ENCODE assay signal across 17 cellular contexts in the genomic region with DNA sequence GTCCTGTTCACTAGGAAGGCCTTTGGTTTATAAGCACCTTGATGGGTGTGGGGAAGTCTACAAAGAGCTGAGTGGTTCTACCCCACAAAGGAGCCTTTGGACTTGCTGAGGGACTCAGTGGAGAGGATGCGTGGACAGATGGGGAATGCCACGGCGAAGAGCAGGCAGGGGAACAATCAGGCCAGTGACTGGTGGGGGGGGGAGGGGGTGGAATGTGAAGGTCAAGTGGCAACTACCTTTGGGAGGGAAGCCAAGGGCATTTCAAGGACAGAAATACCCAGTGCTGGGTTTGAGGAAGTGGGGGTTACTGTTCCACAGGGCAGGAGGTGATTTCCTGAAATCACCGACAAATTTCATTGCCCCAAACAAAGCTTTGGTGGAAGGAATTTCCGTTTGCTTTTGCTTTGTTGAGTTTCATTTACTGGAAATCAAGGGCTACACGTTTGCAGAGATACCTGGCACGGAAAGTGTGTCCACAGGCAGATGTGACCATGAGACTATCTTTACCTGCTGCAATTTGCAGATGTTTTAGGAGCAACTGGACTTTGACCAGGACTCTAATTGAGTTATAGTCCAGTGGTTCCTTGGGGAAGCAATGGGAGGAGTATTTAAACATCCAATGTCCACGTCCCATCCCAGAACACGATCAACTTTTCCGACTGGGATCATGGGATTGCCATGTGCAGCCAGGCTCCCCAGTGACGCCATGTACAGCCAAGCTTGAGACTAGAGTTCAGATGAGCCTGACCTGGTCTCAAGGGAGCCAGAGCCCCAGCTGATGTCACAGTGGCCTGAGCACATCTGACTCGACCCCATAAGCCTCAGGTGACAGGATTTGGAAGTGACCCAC. TPM values are rescaled to one million over a fixed set of nuclear protein-coding genes. Genes with fewer than 3 reads are reported as not detected.
DNase-seq lines count a peak whose midpoint lies in the region; ATAC-seq and TF ChIP-seq lines count a peak whose summit lies in the region.
"Had no signal": no experiment of that assay in that cellular context is flagged by ENCODE, and none has a peak within 500 bp of the region (broad histone marks: within the 10 kb centered on the region; RNA-seq: fewer than 3 reads in every experiment).

No MANE protein-coding gene starts in this region.

- ATAC-seq in right cardiac atrium (no peak), left cardiac atrium (no peak)

- H3K27ac Mint-ChIP-seq in osteocyte (ENCODE audit: unreplicated experiment): peak overlapping the region; percentile 86
- H3K27ac Mint-ChIP-seq: CD4-positive, alpha-beta T cell had no signal

- H3K27ac ChIP-seq in right cardiac atrium (ENCODE audit: low read length) (peak overlapping the region; percentile 39), epithelial cell of prostate (peak overlapping the region; percentile 57)
- H3K27ac ChIP-seq: pancreas, upper lobe of left lung had no signal

- H3K4me3 ChIP-seq in right cardiac atrium (ENCODE audit: low read length): no peak overlapping the region
- H3K4me3 ChIP-seq: pancreas, smooth muscle cell, upper lobe of left lung had no signal

- H3K4me1 Mint-ChIP-seq in osteocyte (ENCODE audit: unreplicated experiment): peaks cover 30% of the 10 kb centered on the region

- H3K9me3 Mint-ChIP-seq in osteocyte (ENCODE audit: unreplicated experiment): peaks cover 19% of the 10 kb centered on the region
- H3K9me3 Mint-ChIP-seq: CD4-positive, alpha-beta T cell had no signal

- no peaks in the 10 kb centered on the region for H3K27me3 ChIP-seq in right cardiac atrium (ENCODE audit: control insufficient read depth, insufficient read depth)
- H3K27me3 ChIP-seq: pancreas, upper lobe of left lung had no signal

- intact Hi-C loops in right cardiac atrium (cut with DNase I): no loop called here
- intact Hi-C loops in left cardiac atrium (cut with DNase I): loop anchor here in 1 of 2 donors (10.0 kb wide), 1 partner anchor 265 kb away; a partner anchor contains a TSS

- peaks cover 14% of the 10 kb centered on the region for H3K36me3 Mint-ChIP-seq in osteocyte (ENCODE audit: unreplicated experiment)

- peaks cover 10% of the 10 kb centered on the region for H3K4me1 ChIP-seq in right cardiac atrium (ENCODE audit: control insufficient read depth, insufficient read depth, low read length)
- H3K4me1 ChIP-seq: pancreas had no signal

- peak in 1 of 3 donors; percentile 29 for DNase-seq in right cardiac atrium
- no peak for DNase-seq in left cardiac atrium
- DNase-seq in epithelial cell of prostate (ENCODE audit: low read depth, low spot score): no peak
- no peak for DNase-seq in osteocyte (ENCODE audit: extremely low spot score, unreplicated experiment)
- no peak for DNase-seq in NCI-H2196 treated with DMSO at 0.1 percent for 48 hours (lab: John Stamatoyannopoulos, UW; ENCODE audit: unreplicated experiment)
- DNase-seq in amniotic stem cell (lab: John Stamatoyannopoulos, UW): no peak
- DNase-seq in activated effector memory CD4-positive, alpha-beta T cell treated with anti-CD3 and anti-CD28 coated beads, Interleukin-2, amount 50 U/mL, for 16 hours: no peak
- DNase-seq in NCI-H187 (lab: John Stamatoyannopoulos, UW): no peak
- DNase-seq: activated CD4-positive, alpha-beta T cell treated with anti-CD3 and anti-CD28 coated beads for 4 hours; activated CD8-positive, alpha-beta memory T cell treated with anti-CD3 and anti-CD28 coated beads, Interleukin-2, amount 50 U/mL, for 4 hours; CD4-positive, alpha-beta T cell; NCI-H1092; NCI-H2081 treated with DMSO at 0.1 percent for 48 hours had no signal

- no peaks in the 10 kb centered on the region for H3K27me3 Mint-ChIP-seq in osteocyte (ENCODE audit: unreplicated experiment)

- TF ChIP-seq CTCF in osteocyte (IDR thresholded peaks at IDR 0.05): no peak

- 73% methylated on average over 12 of the region's 12 CpGs for WGBS in right cardiac atrium

- H3K4me3 Mint-ChIP-seq in osteocyte (ENCODE audit: unreplicated experiment): no peak overlapping the region
- H3K4me3 Mint-ChIP-seq: CD4-positive, alpha-beta T cell had no signal

- H3K9me3 ChIP-seq in right cardiac atrium (ENCODE audit: control insufficient read depth, low read length): no peaks in the 10 kb centered on the region
- H3K9me3 ChIP-seq: pancreas, upper lobe of left lung had no signal

RNA-seq across cellular contexts. Expression of a gene that starts 8.0 kb away (rescaled TPM):
- total RNA-seq in right cardiac atrium: 1,000 to 10,000 TPM in 1 of 4 donors, 100 to 1,000 TPM in 3; 785 to 1,029 (median 931) TPM
- 1,076 TPM for polyA plus RNA-seq in right cardiac atrium
- 1,000 to 10,000 TPM in 1 of 2 donors, 100 to 1,000 TPM in 1; 940 to 1,205 TPM for total RNA-seq in left cardiac atrium
- 705 and 710 TPM in 2 replicates for total RNA-seq in osteocyte

RNA-seq across cellular contexts. Expression of a gene that starts 24.1 kb away (rescaled TPM):
- total RNA-seq in right cardiac atrium (not detected), left cardiac atrium (not detected), osteocyte (not detected in 2 replicates)
- not detected for polyA plus RNA-seq in right cardiac atrium
- total RNA-seq: A673; CD4-positive, alpha-beta T cell; pancreas; smooth muscle cell; upper lobe of left lung had no signal
- polyA plus RNA-seq: pancreas, smooth muscle cell had no signal

RNA-seq across cellular contexts. Expression of a gene that starts 59.1 kb away (rescaled TPM):
- total RNA-seq in right cardiac atrium: not detected
- polyA plus RNA-seq in right cardiac atrium: not detected
- total RNA-seq in left cardiac atrium: not detected
- not detected in 2 replicates for total RNA-seq in osteocyte
- total RNA-seq: A673; CD4-positive, alpha-beta T cell; pancreas; smooth muscle cell; upper lobe of left lung had no signal
- polyA plus RNA-seq: pancreas, smooth muscle cell had no signal
